Comparison of ENCODE assay signal across 11 cellular contexts in genomic region chr19:41530761-41531301, GRCh38. TPM values are rescaled to one million over a fixed set of nuclear protein-coding genes. Genes with fewer than 3 reads are reported as not detected.
DNase-seq lines count a peak whose midpoint lies in the region; ATAC-seq, FAIRE-seq and TF ChIP-seq lines count a peak whose summit lies in the region.
"Had no signal": no experiment of that assay in that cellular context is flagged by ENCODE, and none has a peak within 500 bp of the region (broad histone marks: within the 10 kb centered on the region; RNA-seq: fewer than 3 reads in every experiment).

No MANE protein-coding gene starts in this region.

- peak overlapping the region in 7 of 8 donors; percentile 9 to 88 (median 63) for H3K27ac Mint-ChIP-seq in CD8-positive, alpha-beta memory T cell
- H3K27ac Mint-ChIP-seq in endodermal cell = no peak overlapping the region

- H3K79me2 ChIP-seq in OCI-LY7 (ENCODE audit: insufficient read depth, low read depth, low read length) = peaks cover 25% of the 10 kb centered on the region

- H3K4me1 Mint-ChIP-seq in CD8-positive, alpha-beta memory T cell = peaks cover 53 to 67% (median 61%) of the 10 kb centered on the region in 3 donors
- H3K4me1 Mint-ChIP-seq in endodermal cell = peaks cover 3% of the 10 kb centered on the region

- TF ChIP-seq CTCF in OCI-LY7 (conservative IDR thresholded peaks at IDR 0.05; ENCODE audit: low read length) (no peak), pancreas (IDR thresholded peaks at IDR 0.05) (no peak), endodermal cell (conservative IDR thresholded peaks at IDR 0.05) (no peak)

- DNase-seq in CD8-positive, alpha-beta memory T cell = no peak
- DNase-seq in OCI-LY7 (ENCODE audit: low spot score) = no peak
- peak; percentile 89 to 95 for DNase-seq in dermis microvascular lymphatic vessel endothelial cell (ENCODE audit: low read depth in 2 of 2)
- no peak for DNase-seq in pancreas
- DNase-seq in COLO668 (lab: John Stamatoyannopoulos, UW; ENCODE audit: unreplicated experiment) = no peak
- DNase-seq in endodermal cell = no peak
- no peak for DNase-seq in hypothalamus (lab: John Stamatoyannopoulos, UW)
- no peak for DNase-seq in RPMI8226

- H3K9me2 ChIP-seq in OCI-LY7 (ENCODE audit: insufficient read depth, low read length) = no peaks in the 10 kb centered on the region

- peak overlapping the region; percentile 52 for H3K4me3 ChIP-seq in CD8-positive, alpha-beta memory T cell (ENCODE audit: low read length)
- H3K4me3 ChIP-seq in OCI-LY7 (ENCODE audit: low read depth, low read length, poor library complexity, severe bottlenecking) = peak overlapping the region; percentile 70
- H3K4me3 ChIP-seq in pancreas = no peak overlapping the region
- H3K4me3 ChIP-seq in endodermal cell (ENCODE audit: low read length) = no peak overlapping the region
- H3K4me3 ChIP-seq: cardiac muscle cell had no signal

- peaks cover 0 to 2% (median 2%) of the 10 kb centered on the region in 5 donors for H3K9me3 Mint-ChIP-seq in CD8-positive, alpha-beta memory T cell
- peaks cover 6% of the 10 kb centered on the region for H3K9me3 Mint-ChIP-seq in endodermal cell

- no peaks in the 10 kb centered on the region for H3K36me3 Mint-ChIP-seq in CD8-positive, alpha-beta memory T cell
- no peaks in the 10 kb centered on the region for H3K36me3 Mint-ChIP-seq in endodermal cell (ENCODE audit: low read depth)

- FAIRE-seq in pancreas (lab: Jason Lieb, UNC) = no peak

- no peaks in the 10 kb centered on the region for H3K36me3 ChIP-seq in CD8-positive, alpha-beta memory T cell (ENCODE audit: insufficient read depth, low read length)
- no peaks in the 10 kb centered on the region for H3K36me3 ChIP-seq in OCI-LY7 (ENCODE audit: insufficient read depth, low read length)
- H3K36me3 ChIP-seq in pancreas = no peaks in the 10 kb centered on the region
- H3K36me3 ChIP-seq in endodermal cell (ENCODE audit: control insufficient read depth, insufficient read depth, low read length) = no peaks in the 10 kb centered on the region
- H3K36me3 ChIP-seq: cardiac muscle cell had no signal

- no peaks in the 10 kb centered on the region for H4K20me1 ChIP-seq in OCI-LY7 (ENCODE audit: insufficient read depth, low read length)

- H3K27ac ChIP-seq in CD8-positive, alpha-beta memory T cell (ENCODE audit: low read depth, low read length) = no peak overlapping the region
- H3K27ac ChIP-seq in OCI-LY7 (ENCODE audit: low read depth, low read length, poor library complexity, severe bottlenecking) = no peak overlapping the region
- H3K27ac ChIP-seq in pancreas = peak overlapping the region in 2 of 4 donors; percentile 47 to 70
- no peak overlapping the region for H3K27ac ChIP-seq in endodermal cell (ENCODE audit: low read depth, low read length)
- H3K27ac ChIP-seq: cardiac muscle cell had no signal

- H2AFZ ChIP-seq in OCI-LY7 (ENCODE audit: low read length) = peak overlapping the region; percentile 12; the same call in 1 of the 2 replicates

- POLR2A ChIA-PET in CD8-positive, alpha-beta memory T cell (lab: Charles Lee) = interaction anchor here (1.3 to 1.8 kb wide), 2 partner anchors 18 to 24 kb away, joined by 5 to 9 read pairs; no protein-coding TSS in a partner anchor
- POLR2A ChIA-PET in OCI-LY7 (lab: Charles Lee) = interaction anchor here (0.5 to 2.6 kb wide), 5 partner anchors 13 to 82 kb away, joined by 3 to 11 read pairs (median 3); no protein-coding TSS in a partner anchor

- intact Hi-C loops in OCI-LY7 (cut with micrococcal nuclease; ENCODE audit: unreplicated experiment) = no loop called here
- intact Hi-C loops in pancreas (cut with DNase I) = no loop called here

- 34 to 43% methylated on average over 8 of the region's 8 CpGs for WGBS in pancreas, 2 donors
- WGBS in endodermal cell (ENCODE audit: insufficient coverage in 1 of 2, insufficient read length in 1 of 2), 2 experiments = 88 to 92% methylated on average over 3 to 8 of the region's 8 CpGs

- BruUV-seq in OCI-LY7 (replicated peaks; lab: Mats Ljungman, UMichigan) = TSS peak; percentile 96

- peaks cover 51% of the 10 kb centered on the region for H3K4me1 ChIP-seq in CD8-positive, alpha-beta memory T cell (ENCODE audit: insufficient read depth, low read length)
- H3K4me1 ChIP-seq in OCI-LY7 (ENCODE audit: insufficient read depth, low read length, poor library complexity, severe bottlenecking) = peaks cover 79% of the 10 kb centered on the region
- peaks cover 0 to 6% (median 5%) of the 10 kb centered on the region in 3 donors for H3K4me1 ChIP-seq in pancreas
- no peaks in the 10 kb centered on the region for H3K4me1 ChIP-seq in endodermal cell (ENCODE audit: control insufficient read depth, insufficient read depth, low read length)

- peak in 3 of 4 donors; percentile 31 to 60 (median 51) for ATAC-seq in pancreas
- ATAC-seq: Panc1 had no signal

- CTCF ChIA-PET in CD8-positive, alpha-beta memory T cell (lab: Charles Lee) = interaction anchor here (0.9 to 2.7 kb wide), 8 partner anchors 11 to 81 kb away, joined by 3 to 17 read pairs (median 6); no protein-coding TSS in a partner anchor
- CTCF ChIA-PET in OCI-LY7 (lab: Charles Lee; ENCODE audit: unreplicated experiment) = no interaction called here

- no peaks in the 10 kb centered on the region for H3K27me3 ChIP-seq in CD8-positive, alpha-beta memory T cell (ENCODE audit: insufficient read depth, low read length, poor library complexity, severe bottlenecking)
- H3K27me3 ChIP-seq in pancreas = peaks cover 0 to 22% (median 0%) of the 10 kb centered on the region in 4 donors
- H3K27me3 ChIP-seq in endodermal cell (ENCODE audit: control insufficient read depth, insufficient read depth, low read length, poor library complexity, severe bottlenecking) = peaks cover 9% of the 10 kb centered on the region
- H3K27me3 ChIP-seq: cardiac muscle cell had no signal

- peak overlapping the region; percentile 68 to 83 (median 73) for H3K4me3 Mint-ChIP-seq in CD8-positive, alpha-beta memory T cell
- no peak overlapping the region for H3K4me3 Mint-ChIP-seq in endodermal cell
- H3K4me3 Mint-ChIP-seq: neural crest cell had no signal

- H3K4me2 ChIP-seq in OCI-LY7 (ENCODE audit: low read length) = peak overlapping the region; percentile 88

- H3K27me3 Mint-ChIP-seq in CD8-positive, alpha-beta memory T cell = peaks cover 2 to 15% of the 10 kb centered on the region in 2 donors
- H3K27me3 Mint-ChIP-seq in endodermal cell (ENCODE audit: insufficient read depth) = peaks cover 38% of the 10 kb centered on the region

- H3K9ac ChIP-seq in endodermal cell (ENCODE audit: extremely low read depth, low read length, poor library complexity, severe bottlenecking) = no peak overlapping the region

- no peaks in the 10 kb centered on the region for H3K9me3 ChIP-seq in CD8-positive, alpha-beta memory T cell (ENCODE audit: low read length)
- H3K9me3 ChIP-seq in OCI-LY7 (ENCODE audit: low read length) (peaks cover 8% of the 10 kb centered on the region; the same call in 1 of the 2 replicates), pancreas (no peaks in the 10 kb centered on the region), endodermal cell (ENCODE audit: control insufficient read depth, low read length) (no peaks in the 10 kb centered on the region)

RNA-seq across cellular contexts. Expression of gene CEACAM21, which starts 45.1 kb away (rescaled TPM):
- 10 to 100 TPM; 26.8 to 29.2 TPM for total RNA-seq in CD8-positive, alpha-beta memory T cell
- polyA plus RNA-seq in CD8-positive, alpha-beta memory T cell = 46.6 TPM
- 25.9 and 40.8 TPM in 2 replicates for total RNA-seq in OCI-LY7 (2014; rRNA removed; shearing (Covaris generic))
- 52.5 and 56.0 TPM in 2 replicates for total RNA-seq in OCI-LY7 (2022)
- 10.8 and 17.7 TPM in 2 replicates for total RNA-seq in dermis microvascular lymphatic vessel endothelial cell
- total RNA-seq in pancreas = 1 to 10 TPM in 1 of 6 donors, under 1 TPM in 3, not detected in 2; 0.09 to 1.2 (median 0.53) TPM
- 1 to 10 TPM in 1 of 2 donors, under 1 TPM in 1; 0.23 to 1.2 TPM for polyA plus RNA-seq in pancreas
- total RNA-seq in endodermal cell = under 1 TPM; 0.44 to 0.51 TPM
- 0.14 TPM for polyA plus RNA-seq in endodermal cell (2013, experiment 1 of 2)
- not detected for polyA plus RNA-seq in endodermal cell (2013, experiment 2 of 2)

Comparison
In these comparisons a context has a peak if more than half of its experiments do, and no peak if none do; other contexts are left out.
1. DNase-seq: peak in dermis microvascular lymphatic vessel endothelial cell (2 of 2); none in CD8-positive, alpha-beta memory T cell (0 of 5), OCI-LY7 (single experiment), pancreas (0 of 6), COLO668 (single experiment), endodermal cell (single experiment), hypothalamus (0 of 51) and RPMI8226 (single experiment).
2. H3K4me3 ChIP-seq: peak in CD8-positive, alpha-beta memory T cell (single experiment) and OCI-LY7 (single experiment); none in pancreas (0 of 4) and endodermal cell (single experiment).